25 cellular contexts compared by ENCODE assay signal in the genomic region with DNA sequence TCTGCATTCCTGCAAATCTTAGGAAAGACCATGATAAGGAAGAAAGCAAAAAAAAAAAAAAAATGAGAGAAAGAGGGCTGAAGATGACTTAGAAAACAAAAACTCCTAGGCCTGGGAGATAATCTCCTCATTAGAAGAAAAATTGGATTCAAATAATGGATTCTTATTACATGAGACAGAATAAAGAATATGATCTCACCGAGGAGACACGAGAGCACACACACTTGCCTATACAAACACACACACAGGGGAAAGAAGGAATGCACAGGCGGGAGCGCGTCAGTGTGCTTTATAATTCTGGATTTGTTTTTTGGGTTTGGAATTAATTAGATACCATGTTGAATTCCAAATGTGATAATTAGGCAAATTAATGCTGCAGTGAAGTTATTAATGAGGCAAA. TPM values are rescaled to one million over a fixed set of nuclear protein-coding genes. Genes with fewer than 3 reads are reported as not detected.
A peak's percentile ranks its signal among the peaks of the same experiment; 100 is the strongest.
DNase-seq lines count a peak whose midpoint lies in the region; ATAC-seq, FAIRE-seq and TF ChIP-seq lines count a peak whose summit lies in the region.
"Had no signal": no experiment of that assay in that cellular context is flagged by ENCODE, and none has a peak within 500 bp of the region (broad histone marks: within the 10 kb centered on the region; RNA-seq: fewer than 3 reads in every experiment).

No MANE protein-coding gene starts in this region.

- no peaks in the 10 kb centered on the region for H3K36me3 ChIP-seq in right atrium auricular region
- no peaks in the 10 kb centered on the region for H3K36me3 ChIP-seq in astrocyte (ENCODE audit: insufficient read depth, low read length)
- no peaks in the 10 kb centered on the region for H3K36me3 ChIP-seq in thyroid gland
- H3K36me3 ChIP-seq in lower lobe of right lung, result no peaks in the 10 kb centered on the region
- H3K36me3 ChIP-seq: BE2C had no signal

- TF ChIP-seq CTCF in right atrium auricular region (IDR thresholded peaks at IDR 0.05), result no peak
- no peak for TF ChIP-seq CTCF in astrocyte (IDR thresholded peaks at IDR 0.05; ENCODE audit: insufficient read depth, low read depth, low read length)
- TF ChIP-seq CTCF in nephron (IDR thresholded peaks at IDR 0.05; ENCODE audit: unreplicated experiment in 3 of 3), result no peak
- TF ChIP-seq CTCF in thyroid gland (IDR thresholded peaks at IDR 0.05), result no peak
- no peak for TF ChIP-seq CTCF in lower lobe of right lung (IDR thresholded peaks at IDR 0.05)

- no peak overlapping the region for H3K27ac Mint-ChIP-seq in astrocyte (ENCODE audit: unreplicated experiment)
- H3K27ac Mint-ChIP-seq in nephron, result peak overlapping the region in 2 of 3 experiments; percentile 2 to 15
- no peak overlapping the region for H3K27ac Mint-ChIP-seq in activated naive CD8-positive, alpha-beta T cell treated with anti-CD3 and anti-CD28 coated beads, Interleukin-2, amount 50 U/mL, for 24 hours
- H3K27ac Mint-ChIP-seq: CD4-positive, CD25-positive, alpha-beta regulatory T cell; CD8-positive, alpha-beta memory T cell; GM23338; HFFc6; IgD-negative memory B cell had no signal

- H3K79me2 ChIP-seq in astrocyte (ENCODE audit: insufficient read depth, low read length), result no peaks in the 10 kb centered on the region

- H3K4me1 ChIP-seq in right atrium auricular region (no peaks in the 10 kb centered on the region), astrocyte (ENCODE audit: insufficient read depth, low read length) (no peaks in the 10 kb centered on the region), thyroid gland (peaks cover 23 to 25% of the 10 kb centered on the region in 2 donors), lower lobe of right lung (no peaks in the 10 kb centered on the region)
- H3K4me1 ChIP-seq: BE2C had no signal

- no peak overlapping the region for H3K9ac ChIP-seq in astrocyte (ENCODE audit: low read length)

- H3K9me3 Mint-ChIP-seq in astrocyte (ENCODE audit: unreplicated experiment), result no peaks in the 10 kb centered on the region
- H3K9me3 Mint-ChIP-seq in nephron, result no peaks in the 10 kb centered on the region
- H3K9me3 Mint-ChIP-seq in activated naive CD8-positive, alpha-beta T cell treated with anti-CD3 and anti-CD28 coated beads, Interleukin-2, amount 50 U/mL, for 24 hours, result no peaks in the 10 kb centered on the region
- H3K9me3 Mint-ChIP-seq: IgD-negative memory B cell had no signal

- H3K27me3 Mint-ChIP-seq in astrocyte (ENCODE audit: low read depth, unreplicated experiment), result peaks cover 6% of the 10 kb centered on the region
- H3K27me3 Mint-ChIP-seq in nephron (ENCODE audit: low read depth), result no peaks in the 10 kb centered on the region
- H3K27me3 Mint-ChIP-seq in activated naive CD8-positive, alpha-beta T cell treated with anti-CD3 and anti-CD28 coated beads, Interleukin-2, amount 50 U/mL, for 24 hours, result peaks cover 12% of the 10 kb centered on the region

- no peak overlapping the region for H3K4me3 Mint-ChIP-seq in astrocyte (ENCODE audit: unreplicated experiment)
- H3K4me3 Mint-ChIP-seq in nephron, result no peak overlapping the region
- no peak overlapping the region for H3K4me3 Mint-ChIP-seq in activated naive CD8-positive, alpha-beta T cell treated with anti-CD3 and anti-CD28 coated beads, Interleukin-2, amount 50 U/mL, for 24 hours
- H3K4me3 Mint-ChIP-seq: CD4-positive, CD25-positive, alpha-beta regulatory T cell; CD8-positive, alpha-beta memory T cell; GM23338; HFFc6; IgD-negative memory B cell had no signal

- H3K4me3 ChIP-seq in right atrium auricular region (no peak overlapping the region), astrocyte (ENCODE audit: insufficient read depth, low read depth, low read length) (no peak overlapping the region), thyroid gland (replicated peaks in 1 of 3) (no peak overlapping the region), lower lobe of right lung (no peak overlapping the region)
- H3K4me3 ChIP-seq: GM23338 had no signal

- WGBS in thyroid gland, 2 donors, result 38 to 51% methylated on average over 5 of the region's 5 CpGs

- DNase-seq in left ventricle myocardium superior (no peak), right atrium auricular region (ENCODE audit: low spot score) (no peak), astrocyte (ENCODE audit: low read depth) (no peak), thyroid gland (peak in 1 of 2 donors; percentile 34), NCI-H1436 treated with DMSO at 0.1 percent for 48 hours (lab: John Stamatoyannopoulos, UW) (no peak), lower lobe of right lung (no peak)
- DNase-seq in activated naive CD8-positive, alpha-beta T cell treated with anti-CD3 and anti-CD28 coated beads, Interleukin-2, amount 50 U/mL, for 24 hours, result no peak
- DNase-seq: ACHN; BE2C; C1 segment of cervical spinal cord; CD4-positive, CD25-positive, alpha-beta regulatory T cell; CD8-positive, alpha-beta memory T cell; COR-L47; DMS153; DMS79; H7; HFFc6 had no signal

- H3K4me2 ChIP-seq in astrocyte (ENCODE audit: low read length), result peak overlapping the region; percentile 3

- FAIRE-seq in astrocyte (lab: Jason Lieb, UNC), result no peak
- FAIRE-seq: A204.1, GM12892, GM18507, HTR-8/SVneo had no signal

- H3K27me3 ChIP-seq in right atrium auricular region (no peaks in the 10 kb centered on the region), astrocyte (ENCODE audit: insufficient read depth, low read length) (no peaks in the 10 kb centered on the region), thyroid gland (no peaks in the 10 kb centered on the region), lower lobe of right lung (ENCODE audit: low read depth) (peaks cover 5% of the 10 kb centered on the region)
- H3K27me3 ChIP-seq: BE2C had no signal

- H2AFZ ChIP-seq in astrocyte (ENCODE audit: low read depth, low read length), result no peak overlapping the region
- H2AFZ ChIP-seq: GM23338 had no signal

- ATAC-seq in left ventricle myocardium superior (peak; percentile 70), lower lobe of right lung (no peak)
- no peak for ATAC-seq in activated naive CD8-positive, alpha-beta T cell treated with anti-CD3 and anti-CD28 coated beads, Interleukin-2, amount 50 U/mL, for 24 hours
- ATAC-seq: GM23338, HCT116 had no signal

- no peak for TF ChIP-seq POLR2A in thyroid gland (IDR thresholded peaks at IDR 0.05)

- no peaks in the 10 kb centered on the region for H3K9me3 ChIP-seq in right atrium auricular region
- H3K9me3 ChIP-seq in astrocyte (ENCODE audit: insufficient read depth, low read depth, low read length), result no peaks in the 10 kb centered on the region
- H3K9me3 ChIP-seq in thyroid gland, result no peaks in the 10 kb centered on the region
- no peaks in the 10 kb centered on the region for H3K9me3 ChIP-seq in lower lobe of right lung
- H3K9me3 ChIP-seq: BE2C had no signal

- H3K27ac ChIP-seq in right atrium auricular region (no peak overlapping the region), astrocyte (ENCODE audit: low read depth, low read length) (no peak overlapping the region), thyroid gland (peak overlapping the region in 2 of 3 donors; percentile 15 to 33), lower lobe of right lung (no peak overlapping the region)

- H3K36me3 Mint-ChIP-seq in astrocyte (ENCODE audit: low read depth, unreplicated experiment) (no peaks in the 10 kb centered on the region), nephron (ENCODE audit: low read depth) (no peaks in the 10 kb centered on the region)
- no peaks in the 10 kb centered on the region for H3K36me3 Mint-ChIP-seq in activated naive CD8-positive, alpha-beta T cell treated with anti-CD3 and anti-CD28 coated beads, Interleukin-2, amount 50 U/mL, for 24 hours (ENCODE audit: low read depth)
- H3K36me3 Mint-ChIP-seq: CD4-positive, CD25-positive, alpha-beta regulatory T cell; CD8-positive, alpha-beta memory T cell had no signal

- intact Hi-C loops in left ventricle myocardium superior (cut with micrococcal nuclease) (no loop called here), thyroid gland (cut with DNase I) (no loop called here), lower lobe of right lung (cut with DNase I) (no loop called here)

- no peaks in the 10 kb centered on the region for H4K20me1 ChIP-seq in astrocyte (ENCODE audit: insufficient read depth, low read length)

- H3K4me1 Mint-ChIP-seq in astrocyte (ENCODE audit: low read depth, unreplicated experiment) (no peaks in the 10 kb centered on the region), nephron (peaks cover 56% of the 10 kb centered on the region)
- no peaks in the 10 kb centered on the region for H3K4me1 Mint-ChIP-seq in activated naive CD8-positive, alpha-beta T cell treated with anti-CD3 and anti-CD28 coated beads, Interleukin-2, amount 50 U/mL, for 24 hours
- H3K4me1 Mint-ChIP-seq: CD4-positive, CD25-positive, alpha-beta regulatory T cell; CD8-positive, alpha-beta memory T cell; IgD-negative memory B cell had no signal

RNA-seq across cellular contexts. Expression of a gene that starts 36.0 kb away (rescaled TPM):
- total RNA-seq in left ventricle myocardium superior (not detected), right atrium auricular region (not detected), astrocyte (0.34 and 1.9 TPM in 2 replicates), thyroid gland (1 to 10 TPM in 2 of 4 donors, not detected in 2; 2.1 TPM), lower lobe of right lung (not detected)
- total RNA-seq: CD4-positive, CD25-positive, alpha-beta regulatory T cell; CD8-positive, alpha-beta memory T cell; HFFc6 had no signal

Comparison
In these comparisons a context has a peak if more than half of its experiments do, and no peak if none do; other contexts are left out.
1. H3K27ac ChIP-seq: peak in thyroid gland (2 of 3); none in right atrium auricular region (0 of 2), astrocyte (single experiment) and lower lobe of right lung (single experiment).
2. H3K27ac Mint-ChIP-seq: peak in nephron (2 of 3); none in astrocyte (single experiment) and activated naive CD8-positive, alpha-beta T cell treated with anti-CD3 and anti-CD28 coated beads, Interleukin-2, amount 50 U/mL, for 24 hours (single experiment).